Comparison of ENCODE assay signal across 17 cellular contexts in the genomic region with DNA sequence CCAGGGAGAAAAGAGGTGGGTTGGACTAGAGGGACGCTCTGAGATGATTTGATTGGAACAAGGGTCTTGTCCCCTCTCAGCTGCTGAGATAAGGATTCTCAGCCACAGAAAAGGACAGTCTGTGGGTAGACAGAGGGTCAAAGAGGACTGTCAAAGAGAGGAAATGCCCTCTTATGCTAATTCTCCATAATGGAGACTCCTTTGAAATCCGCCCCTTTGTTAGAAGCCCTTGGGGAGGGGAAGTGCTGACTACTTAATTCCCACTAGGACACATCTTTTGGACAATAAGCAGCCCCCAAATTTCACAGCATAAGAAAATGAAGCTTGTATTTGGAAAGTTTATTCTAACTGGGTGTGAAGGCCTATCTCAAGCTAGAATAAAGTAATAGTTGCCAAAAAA.
DNase-seq lines count a peak whose midpoint lies in the region; ATAC-seq and TF ChIP-seq lines count a peak whose summit lies in the region.
"Had no signal": no experiment of that assay in that cellular context is flagged by ENCODE, and none has a peak within 500 bp of the region (broad histone marks: within the 10 kb centered on the region; RNA-seq: fewer than 3 reads in every experiment).

No MANE protein-coding gene starts in this region.

- 93% methylated on average over 2 of the region's 2 CpGs for WGBS in right cardiac atrium
- 33% methylated on average over 1 of the region's 2 CpGs for WGBS in mesenchymal stem cell

- POLR2A ChIA-PET in WTC11 (lab: Charles Lee) (no interaction called here), Caco-2 (lab: Charles Lee) (no interaction called here)
- POLR2A ChIA-PET in activated CD4-positive, alpha-beta memory T cell treated with anti-CD3 and anti-CD28 coated beads, Interleukin-2, amount 10 ng/mL, durations not matched to agents 7 days and 5 days (lab: Charles Lee) = no interaction called here

- H3K18ac ChIP-seq in mesenchymal stem cell (ENCODE audit: low read depth in 1 of 2, low read length in 2 of 2) = peak overlapping the region in 1 of 2 experiments; percentile 60

- H3K9me3 ChIP-seq in cardiac muscle cell (ENCODE audit: low read depth) (no peaks in the 10 kb centered on the region), right cardiac atrium (ENCODE audit: control insufficient read depth, low read length) (no peaks in the 10 kb centered on the region), mesenchymal stem cell (ENCODE audit: control insufficient read depth, low read length) (no peaks in the 10 kb centered on the region), Caco-2 (no peaks in the 10 kb centered on the region)
- H3K9me3 ChIP-seq: BLaER1 treated with 17β-estradiol and CSF1 and Interleukin-3, amounts not matched to agents 10 nM and 100 nM had no signal

- no peak overlapping the region for H2AFZ ChIP-seq in mesenchymal stem cell (ENCODE audit: low read depth, low read length)

- no peak overlapping the region for H2BK12ac ChIP-seq in mesenchymal stem cell (ENCODE audit: low read length in 2 of 2)

- intact Hi-C loops in right cardiac atrium (cut with DNase I) (no loop called here), Caco-2 (cut with micrococcal nuclease; ENCODE audit: unreplicated experiment) (no loop called here)

- no peak overlapping the region for H4K91ac ChIP-seq in mesenchymal stem cell (ENCODE audit: low read length)

- no peak overlapping the region for H3K23ac ChIP-seq in mesenchymal stem cell (ENCODE audit: low read length in 2 of 2)

- peak overlapping the region; percentile 60 for H2AK5ac ChIP-seq in mesenchymal stem cell (ENCODE audit: low read length, severe bottlenecking)

- peaks cover 54% of the 10 kb centered on the region for H3K4me1 Mint-ChIP-seq in WTC11
- H3K4me1 Mint-ChIP-seq in activated CD4-positive, alpha-beta memory T cell treated with anti-CD3 and anti-CD28 coated beads, Interleukin-2, amount 10 ng/mL, durations not matched to agents 7 days and 5 days = peaks cover 9% of the 10 kb centered on the region
- peaks cover 16% of the 10 kb centered on the region for H3K4me1 Mint-ChIP-seq in Caco-2 (ENCODE audit: low read depth, unreplicated experiment)
- H3K4me1 Mint-ChIP-seq: CD4-positive, CD25-positive, alpha-beta regulatory T cell had no signal

- H3K14ac ChIP-seq in mesenchymal stem cell (ENCODE audit: low read length in 2 of 2) = no peak overlapping the region

- peaks cover 18% of the 10 kb centered on the region for H3K4me1 ChIP-seq in cardiac muscle cell (ENCODE audit: low read depth)
- no peaks in the 10 kb centered on the region for H3K4me1 ChIP-seq in right cardiac atrium (ENCODE audit: control insufficient read depth, insufficient read depth, low read length)
- peaks cover 13% of the 10 kb centered on the region for H3K4me1 ChIP-seq in mesenchymal stem cell (ENCODE audit: control insufficient read depth, insufficient read depth, low read depth, low read length)
- H3K4me1 ChIP-seq in Caco-2 = peaks cover 5% of the 10 kb centered on the region; the same call in 1 of the 2 replicates
- H3K4me1 ChIP-seq: BLaER1 treated with 17β-estradiol and CSF1 and Interleukin-3, amounts not matched to agents 10 nM and 100 nM had no signal

- no TSS peak for BruUV-seq in Caco-2 (replicated peaks; lab: Mats Ljungman, UMichigan)

- no peak for TF ChIP-seq CTCF in cardiac muscle cell (IDR thresholded peaks at IDR 0.05; ENCODE audit: low read depth, low read length)
- TF ChIP-seq CTCF in WTC11 (IDR thresholded peaks at IDR 0.05) = no peak
- no peak for TF ChIP-seq CTCF in Caco-2 (IDR thresholded peaks at IDR 0.05; ENCODE audit: insufficient read depth in 1 of 2, low read depth in 1 of 2, low read length in 1 of 2, severe bottlenecking in 1 of 2, unreplicated experiment in 1 of 2)

- peak overlapping the region; percentile 62; the same call in 1 of the 2 replicates for H3K27ac Mint-ChIP-seq in WTC11
- H3K27ac Mint-ChIP-seq in activated CD4-positive, alpha-beta memory T cell treated with anti-CD3 and anti-CD28 coated beads, Interleukin-2, amount 10 ng/mL, durations not matched to agents 7 days and 5 days = no peak overlapping the region
- no peak overlapping the region for H3K27ac Mint-ChIP-seq in Caco-2 (ENCODE audit: unreplicated experiment)
- H3K27ac Mint-ChIP-seq: HFFc6 had no signal

- H3K27me3 ChIP-seq in cardiac muscle cell = no peaks in the 10 kb centered on the region
- no peaks in the 10 kb centered on the region for H3K27me3 ChIP-seq in right cardiac atrium (ENCODE audit: control insufficient read depth, insufficient read depth)
- no peaks in the 10 kb centered on the region for H3K27me3 ChIP-seq in mesenchymal stem cell (ENCODE audit: control insufficient read depth in 1 of 2, insufficient read depth in 1 of 2, low read length in 2 of 2)
- H3K27me3 ChIP-seq in Caco-2 (replicated peaks; ENCODE audit: control insufficient read depth, insufficient read depth, low read length) = no peaks in the 10 kb centered on the region
- H3K27me3 ChIP-seq: BLaER1 treated with 17β-estradiol and CSF1 and Interleukin-3, amounts not matched to agents 10 nM and 100 nM had no signal

- no peak overlapping the region for H4K8ac ChIP-seq in mesenchymal stem cell (ENCODE audit: low read length)

- H3K4me3 Mint-ChIP-seq in WTC11 (no peak overlapping the region), Caco-2 (ENCODE audit: unreplicated experiment) (no peak overlapping the region)
- H3K4me3 Mint-ChIP-seq in activated CD4-positive, alpha-beta memory T cell treated with anti-CD3 and anti-CD28 coated beads, Interleukin-2, amount 10 ng/mL, durations not matched to agents 7 days and 5 days = no peak overlapping the region
- H3K4me3 Mint-ChIP-seq: CD4-positive, CD25-positive, alpha-beta regulatory T cell; HFFc6 had no signal

- H3K27me3 Mint-ChIP-seq in WTC11 (ENCODE audit: low read depth) = no peaks in the 10 kb centered on the region
- no peaks in the 10 kb centered on the region for H3K27me3 Mint-ChIP-seq in activated CD4-positive, alpha-beta memory T cell treated with anti-CD3 and anti-CD28 coated beads, Interleukin-2, amount 10 ng/mL, durations not matched to agents 7 days and 5 days
- H3K27me3 Mint-ChIP-seq in Caco-2 (ENCODE audit: insufficient read depth, unreplicated experiment) = no peaks in the 10 kb centered on the region

- H3K4me3 ChIP-seq in cardiac muscle cell = no peak overlapping the region
- no peak overlapping the region for H3K4me3 ChIP-seq in right cardiac atrium (ENCODE audit: low read length)
- no peak overlapping the region for H3K4me3 ChIP-seq in mesenchymal stem cell (ENCODE audit: insufficient read depth in 1 of 2, low read depth in 1 of 2, low read length in 2 of 2)
- no peak overlapping the region for H3K4me3 ChIP-seq in Caco-2 (ENCODE audit: low read depth, low read length)
- H3K4me3 ChIP-seq: BLaER1 treated with 17β-estradiol and CSF1 and Interleukin-3, amounts not matched to agents 10 nM and 100 nM had no signal

- CTCF ChIA-PET in WTC11 (lab: Charles Lee) (interaction anchor here (0.6 kb wide), 1 partner anchor 41 kb away, joined by 3 read pairs; no protein-coding TSS in a partner anchor), Caco-2 (lab: Charles Lee) (no interaction called here)
- CTCF ChIA-PET in activated CD4-positive, alpha-beta memory T cell treated with anti-CD3 and anti-CD28 coated beads, Interleukin-2, amount 10 ng/mL, durations not matched to agents 7 days and 5 days (lab: Charles Lee) = interaction anchor here (0.7 to 1.7 kb wide), 2 partner anchors 27 to 403 kb away, joined by 3 to 5 read pairs; no protein-coding TSS in a partner anchor

- peaks cover 5% of the 10 kb centered on the region for H3K9me3 Mint-ChIP-seq in WTC11
- H3K9me3 Mint-ChIP-seq in activated CD4-positive, alpha-beta memory T cell treated with anti-CD3 and anti-CD28 coated beads, Interleukin-2, amount 10 ng/mL, durations not matched to agents 7 days and 5 days = no peaks in the 10 kb centered on the region
- no peaks in the 10 kb centered on the region for H3K9me3 Mint-ChIP-seq in Caco-2 (ENCODE audit: unreplicated experiment)
- H3K9me3 Mint-ChIP-seq: CD4-positive, CD25-positive, alpha-beta regulatory T cell; HFFc6 had no signal

- H3K9ac ChIP-seq in mesenchymal stem cell (ENCODE audit: low read length) = no peak overlapping the region
- H3K9ac ChIP-seq: BLaER1 treated with 17β-estradiol and CSF1 and Interleukin-3, amounts not matched to agents 10 nM and 100 nM had no signal

- ATAC-seq in right cardiac atrium (no peak), WTC11 (peak; percentile 65), GM21423 (IDR thresholded peaks at IDR 0.05; ENCODE audit: unreplicated experiment) (no peak)

- H3K27ac ChIP-seq in cardiac muscle cell (peak overlapping the region; percentile 19), right cardiac atrium (ENCODE audit: low read length) (no peak overlapping the region), mesenchymal stem cell (ENCODE audit: low read length, poor library complexity, severe bottlenecking) (no peak overlapping the region)
- H3K27ac ChIP-seq: BLaER1 treated with 17β-estradiol and CSF1 and Interleukin-3, amounts not matched to agents 10 nM and 100 nM; HL-60 had no signal

- H3K36me3 ChIP-seq in cardiac muscle cell (no peaks in the 10 kb centered on the region), mesenchymal stem cell (ENCODE audit: control insufficient read depth in 1 of 2, insufficient read depth in 2 of 2, low read depth in 1 of 2, low read length in 2 of 2) (no peaks in the 10 kb centered on the region), Caco-2 (ENCODE audit: control insufficient read depth, insufficient read depth, low read length) (no peaks in the 10 kb centered on the region)
- H3K36me3 ChIP-seq: BLaER1 treated with 17β-estradiol and CSF1 and Interleukin-3, amounts not matched to agents 10 nM and 100 nM had no signal

- no peak for DNase-seq in cardiac muscle cell (ENCODE audit: low read depth in 1 of 2, low spot score in 1 of 2)
- DNase-seq in right cardiac atrium = no peak
- DNase-seq in WTC11 (ENCODE audit: low spot score) = no peak
- DNase-seq in mesenchymal stem cell = peak; percentile 30
- DNase-seq in activated CD4-positive, alpha-beta memory T cell treated with anti-CD3 and anti-CD28 coated beads, Interleukin-2, amount 10 ng/mL, durations not matched to agents 7 days and 5 days = no peak
- no peak for DNase-seq in Caco-2
- DNase-seq: 8988T; ACHN; Calu3; CD4-positive, CD25-positive, alpha-beta regulatory T cell; DMS 273 treated with DMSO at 0.1 percent for 48 hours; GDM1; HCEC 1CT; HFFc6 had no signal

- no peaks in the 10 kb centered on the region for H3K79me1 ChIP-seq in mesenchymal stem cell (replicated peaks; ENCODE audit: low read length, poor library complexity, severe bottlenecking)

- H3K36me3 Mint-ChIP-seq in WTC11 (no peaks in the 10 kb centered on the region), Caco-2 (ENCODE audit: insufficient read depth, unreplicated experiment) (no peaks in the 10 kb centered on the region)
- peaks cover under 1% of the 10 kb centered on the region for H3K36me3 Mint-ChIP-seq in activated CD4-positive, alpha-beta memory T cell treated with anti-CD3 and anti-CD28 coated beads, Interleukin-2, amount 10 ng/mL, durations not matched to agents 7 days and 5 days (ENCODE audit: low read depth)
- H3K36me3 Mint-ChIP-seq: CD4-positive, CD25-positive, alpha-beta regulatory T cell had no signal

- H2BK120ac ChIP-seq in mesenchymal stem cell (ENCODE audit: low read depth, low read length) = no peak overlapping the region

- no peak overlapping the region for H2BK15ac ChIP-seq in mesenchymal stem cell (ENCODE audit: low read depth, poor library complexity, severe bottlenecking)

- no peak overlapping the region for H3K4me2 ChIP-seq in mesenchymal stem cell (ENCODE audit: low read length, poor library complexity, severe bottlenecking)
- H3K4me2 ChIP-seq: BLaER1 treated with 17β-estradiol and CSF1 and Interleukin-3, amounts not matched to agents 10 nM and 100 nM had no signal

- H3K4ac ChIP-seq in mesenchymal stem cell (ENCODE audit: low read depth in 1 of 2, low read length in 2 of 2) = no peak overlapping the region

- H2BK5ac ChIP-seq in mesenchymal stem cell (ENCODE audit: low read depth, low read length, poor library complexity, severe bottlenecking) = no peak overlapping the region
